Comparison of ENCODE assay signal across 8 cellular contexts in the genomic region with DNA sequence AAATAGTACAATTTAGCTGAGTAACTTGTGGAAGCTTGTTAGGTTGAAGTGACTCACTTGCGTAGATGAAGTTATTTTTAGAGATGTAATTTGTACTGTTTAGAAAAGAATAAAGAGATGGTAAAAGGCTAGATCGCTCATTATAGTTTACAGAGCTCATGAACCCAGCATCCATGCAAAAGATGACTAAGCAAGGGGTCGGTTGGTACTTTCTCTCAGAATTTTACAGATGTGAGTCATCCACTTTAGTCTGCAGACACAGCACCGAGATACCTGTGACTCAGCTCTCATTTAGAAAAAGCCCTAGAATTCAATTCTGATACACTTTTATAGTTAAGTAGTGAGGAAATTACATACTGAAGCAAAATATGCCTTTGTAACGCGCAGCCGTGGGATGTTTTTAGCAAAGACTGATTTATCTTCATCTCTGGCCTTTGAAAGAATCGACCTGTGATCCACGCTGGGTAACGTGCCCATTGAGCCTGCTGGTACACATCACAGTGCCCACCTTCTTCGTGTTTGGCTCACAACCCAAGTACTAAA.
A peak's percentile ranks its signal among the peaks of the same experiment; 100 is the strongest.
DNase-seq lines count a peak whose midpoint lies in the region; ATAC-seq and TF ChIP-seq lines count a peak whose summit lies in the region.

No MANE protein-coding gene starts in this region.

- H3K27ac ChIP-seq in fibroblast of lung (ENCODE audit: insufficient read depth, low read length), result peak overlapping the region; percentile 80
- peak overlapping the region; percentile 96 for H3K27ac ChIP-seq in smooth muscle cell (ENCODE audit: low read depth)

- POLR2A ChIA-PET in T-cell (lab: Charles Lee), result no interaction called here

- TF ChIP-seq CTCF in fibroblast of lung (conservative IDR thresholded peaks at IDR 0.05 in 1 of 2, IDR thresholded peaks at IDR 0.05 in 1 of 2; ENCODE audit: low read depth in 1 of 2, low read length in 2 of 2) (no peak), smooth muscle cell (IDR thresholded peaks at IDR 0.05; ENCODE audit: borderline replicate concordance, insufficient read depth, poor library complexity, severe bottlenecking) (no peak)

- H3K4me3 ChIP-seq in fibroblast of lung (replicated peaks in 1 of 4; ENCODE audit: control extremely low read depth in 1 of 4, insufficient read depth in 1 of 4, low read depth in 3 of 4, low read length in 4 of 4) (no peak overlapping the region), smooth muscle cell (no peak overlapping the region)

- H3K27me3 Mint-ChIP-seq in T-cell, result no peaks in the 10 kb centered on the region

- H3F3A ChIP-seq in smooth muscle cell (ENCODE audit: low read depth), result peaks cover 7% of the 10 kb centered on the region

- H2AFZ ChIP-seq in fibroblast of lung (ENCODE audit: low read length) (no peak overlapping the region), smooth muscle cell (ENCODE audit: low read depth) (no peak overlapping the region)

- DNase-seq in GM04504 (ENCODE audit: low read depth) (peak; percentile 96), T-cell (no peak), fibroblast of lung (ENCODE audit: low read depth in 2 of 2) (peak; percentile 98 to 99), smooth muscle cell (lab: John Stamatoyannopoulos, UW; ENCODE audit: unreplicated experiment) (no peak), KG1 (lab: John Stamatoyannopoulos, UW) (no peak), NCI-H187 (lab: John Stamatoyannopoulos, UW) (no peak), NCI-H1417 treated with DMSO at 0.1 percent for 48 hours (lab: John Stamatoyannopoulos, UW) (no peak)

- peak overlapping the region; percentile 46 to 47 for H3K27ac Mint-ChIP-seq in T-cell

- no peaks in the 10 kb centered on the region for H3K9me3 Mint-ChIP-seq in T-cell

- H3K4me1 ChIP-seq in fibroblast of lung (ENCODE audit: control insufficient read depth, extremely low read depth, insufficient read depth, low read length) (peaks cover 15% of the 10 kb centered on the region), smooth muscle cell (ENCODE audit: low read depth) (peaks cover 16% of the 10 kb centered on the region)

- ATAC-seq in HG02852 (IDR thresholded peaks at IDR 0.05; ENCODE audit: unreplicated experiment) (peak; percentile 51), T-cell (replicated peaks in 1 of 4) (peak in 2 of 4 experiments; percentile 43 to 85)

- H3K9ac ChIP-seq in fibroblast of lung (ENCODE audit: insufficient read depth, low read length) (no peak overlapping the region), smooth muscle cell (ENCODE audit: low read depth) (peak overlapping the region; percentile 55)

- H3K36me3 ChIP-seq in fibroblast of lung (ENCODE audit: control insufficient read depth, insufficient read depth, low read length) (no peaks in the 10 kb centered on the region), smooth muscle cell (ENCODE audit: low read depth) (no peaks in the 10 kb centered on the region)

- peaks cover 10 to 42% (median 21%) of the 10 kb centered on the region in 3 donors for H3K4me1 Mint-ChIP-seq in T-cell

- H3K4me2 ChIP-seq in fibroblast of lung (ENCODE audit: extremely low read depth, insufficient read depth, low read length) (peak overlapping the region; percentile 25), smooth muscle cell (peak overlapping the region; percentile 65)

- no peaks in the 10 kb centered on the region for H4K20me1 ChIP-seq in fibroblast of lung (ENCODE audit: control insufficient read depth, extremely low read depth, insufficient read depth, low read length)
- H4K20me1 ChIP-seq in smooth muscle cell (ENCODE audit: low read depth), result no peaks in the 10 kb centered on the region

- no peaks in the 10 kb centered on the region for H3K9me3 ChIP-seq in fibroblast of lung (ENCODE audit: control insufficient read depth, insufficient read depth, low read depth, low read length)
- H3K9me3 ChIP-seq in smooth muscle cell (replicated peaks; ENCODE audit: low read depth), result no peaks in the 10 kb centered on the region

- H3K79me2 ChIP-seq in fibroblast of lung (ENCODE audit: control insufficient read depth, insufficient read depth, low read length) (no peaks in the 10 kb centered on the region), smooth muscle cell (ENCODE audit: low read depth) (no peaks in the 10 kb centered on the region)

- WGBS in smooth muscle cell (ENCODE audit: low lambda C conversion rate), result 13% methylated on average over 11 of the region's 11 CpGs

- H3K36me3 Mint-ChIP-seq in T-cell, result peaks cover 44% of the 10 kb centered on the region

- H3K27me3 ChIP-seq in fibroblast of lung (ENCODE audit: control insufficient read depth, insufficient read depth, low read length) (no peaks in the 10 kb centered on the region), smooth muscle cell (ENCODE audit: low read depth) (no peaks in the 10 kb centered on the region)

- CTCF ChIA-PET in T-cell (lab: Charles Lee), result interaction anchor here in 1 of 2 donors (0.7 kb wide), 1 partner anchor 613 kb away, joined by 3 read pairs; a partner anchor contains a TSS

- no peak overlapping the region for H3K4me3 Mint-ChIP-seq in T-cell

Comparison
In these comparisons a context has a peak if more than half of its experiments do, and no peak if none do; other contexts are left out.
1. DNase-seq: peak in GM04504 (single experiment) and fibroblast of lung (2 of 2); none in T-cell (0 of 34), smooth muscle cell (single experiment), KG1 (single experiment), NCI-H187 (0 of 2) and NCI-H1417 treated with DMSO at 0.1 percent for 48 hours (single experiment).